15 cellular contexts compared by ENCODE assay signal in genomic region chr4:2096073-2096609, GRCh38. TPM values are rescaled to one million over a fixed set of nuclear protein-coding genes. Genes with fewer than 3 reads are reported as not detected.
DNase-seq lines count a peak whose midpoint lies in the region; ATAC-seq and TF ChIP-seq lines count a peak whose summit lies in the region.
"Had no signal": no experiment of that assay in that cellular context is flagged by ENCODE, and none has a peak within 500 bp of the region (broad histone marks: within the 10 kb centered on the region; RNA-seq: fewer than 3 reads in every experiment).

No MANE protein-coding gene starts in this region.

- H3K9me3 Mint-ChIP-seq in endodermal cell, result peaks cover 15% of the 10 kb centered on the region

- no peaks in the 10 kb centered on the region for H3K36me3 ChIP-seq in PC-3 (ENCODE audit: low read depth, low read length)
- no peaks in the 10 kb centered on the region for H3K36me3 ChIP-seq in endodermal cell (ENCODE audit: control insufficient read depth, insufficient read depth, low read length)
- H3K36me3 ChIP-seq in neuronal stem cell (replicated peaks in 1 of 2; ENCODE audit: control insufficient read depth in 2 of 2, insufficient read depth in 2 of 2, low read length in 2 of 2), result no peaks in the 10 kb centered on the region
- H3K36me3 ChIP-seq in gastroesophageal sphincter, result no peaks in the 10 kb centered on the region
- H3K36me3 ChIP-seq: HAP-1 had no signal

- no peak overlapping the region for H3K4me2 ChIP-seq in PC-3 (ENCODE audit: low read length)
- H3K4me2 ChIP-seq in neuronal stem cell (ENCODE audit: insufficient read depth, low read length, poor library complexity, severe bottlenecking), result no peak overlapping the region

- H4K91ac ChIP-seq in neuronal stem cell (ENCODE audit: low read depth, low read length, poor library complexity), result peak overlapping the region; percentile 19

- DNase-seq in A172 (ENCODE audit: low spot score) (peak; percentile 18), PC-3 (peak; percentile 67), endodermal cell (peak; percentile 20), neuronal stem cell (ENCODE audit: low spot score) (no peak), occipital lobe (lab: John Stamatoyannopoulos, UW) (no peak), GM20000 (ENCODE audit: low spot score) (no peak)
- no peak for DNase-seq in stimulated activated naive CD8-positive, alpha-beta T cell treated with anti-CD3 and anti-CD28 coated beads, Interleukin-15, Interleukin-2, amounts not matched to agents 100 U/mL and 50 U/mL, for 24 hours
- DNase-seq: Caco-2, MV-4-11, NCI-H1417 treated with DMSO at 0.1 percent for 48 hours, NCI-H2081, NCI-H524 had no signal

- ATAC-seq in PC-3 (no peak), gastroesophageal sphincter (no peak)
- no peak for ATAC-seq in stimulated activated naive CD8-positive, alpha-beta T cell treated with anti-CD3 and anti-CD28 coated beads, Interleukin-15, Interleukin-2, amounts not matched to agents 100 U/mL and 50 U/mL, for 24 hours

- H4K8ac ChIP-seq in neuronal stem cell (ENCODE audit: low read depth, low read length), result no peak overlapping the region

- CTCF ChIA-PET in PC-3 (lab: Charles Lee), result no interaction called here

- H2BK15ac ChIP-seq in neuronal stem cell (ENCODE audit: low read length), result no peak overlapping the region

- H3K4me3 Mint-ChIP-seq in endodermal cell, result no peak overlapping the region

- H2AFZ ChIP-seq in PC-3 (ENCODE audit: low read length) (no peak overlapping the region), neuronal stem cell (ENCODE audit: low read length) (no peak overlapping the region)

- H3K9me3 ChIP-seq in PC-3 (ENCODE audit: low read length) (no peaks in the 10 kb centered on the region), endodermal cell (ENCODE audit: control insufficient read depth, low read length) (peaks cover 9% of the 10 kb centered on the region), neuronal stem cell (replicated peaks in 1 of 2; ENCODE audit: control insufficient read depth in 2 of 2, insufficient read depth in 1 of 2, low read depth in 1 of 2, low read length in 2 of 2) (peaks cover 8 to 12% of the 10 kb centered on the region in 2 donors), gastroesophageal sphincter (peaks cover 0 to 19% (median 0%) of the 10 kb centered on the region in 3 donors)
- H3K9me3 ChIP-seq: Caco-2, HAP-1 had no signal

- BruUV-seq in PC-3 (replicated peaks; lab: Mats Ljungman, UMichigan), result no TSS peak

- no peaks in the 10 kb centered on the region for H4K20me1 ChIP-seq in PC-3 (ENCODE audit: low read length)

- no peaks in the 10 kb centered on the region for H3K79me1 ChIP-seq in neuronal stem cell (ENCODE audit: low read depth, low read length)

- H3K23ac ChIP-seq in neuronal stem cell (ENCODE audit: low read depth, low read length, poor library complexity), result no peak overlapping the region

- no peak overlapping the region for H3K4ac ChIP-seq in neuronal stem cell (ENCODE audit: low read length)

- POLR2A ChIA-PET in PC-3 (lab: Charles Lee; ENCODE audit: unreplicated experiment), result interaction anchor here (0.5 kb wide), 1 partner anchor 85 kb away, joined by 6 read pairs; no protein-coding TSS in a partner anchor

- H3F3A ChIP-seq in PC-3 (ENCODE audit: low read length, unreplicated experiment), result no peaks in the 10 kb centered on the region

- no peak overlapping the region for H3K27ac ChIP-seq in PC-3 (ENCODE audit: low read length)
- no peak overlapping the region for H3K27ac ChIP-seq in endodermal cell (ENCODE audit: low read depth, low read length)
- no peak overlapping the region for H3K27ac ChIP-seq in neuronal stem cell (replicated peaks; ENCODE audit: low read length)
- no peak overlapping the region for H3K27ac ChIP-seq in gastroesophageal sphincter
- H3K27ac ChIP-seq: C4-2B had no signal

- no peaks in the 10 kb centered on the region for H3K36me3 Mint-ChIP-seq in endodermal cell (ENCODE audit: low read depth)

- TF ChIP-seq POLR2A in gastroesophageal sphincter (IDR thresholded peaks at IDR 0.05), result no peak

- H3K9ac ChIP-seq in PC-3 (ENCODE audit: low read length) (no peak overlapping the region), endodermal cell (ENCODE audit: extremely low read depth, low read length, poor library complexity, severe bottlenecking) (no peak overlapping the region), neuronal stem cell (ENCODE audit: low read depth, low read length, poor library complexity) (no peak overlapping the region)

- H2BK120ac ChIP-seq in neuronal stem cell (ENCODE audit: low read depth, low read length), result no peak overlapping the region

- no peak overlapping the region for H2BK12ac ChIP-seq in neuronal stem cell (ENCODE audit: low read length)

- peaks cover 12% of the 10 kb centered on the region for H3K27me3 Mint-ChIP-seq in endodermal cell (ENCODE audit: insufficient read depth)

- H3K27ac Mint-ChIP-seq in endodermal cell, result no peak overlapping the region

- H3K9me2 ChIP-seq in PC-3 (replicated peaks; ENCODE audit: low read length), result no peaks in the 10 kb centered on the region

- 87 to 95% methylated on average over 3 to 7 of the region's 7 CpGs for WGBS in endodermal cell (ENCODE audit: insufficient coverage in 1 of 2, insufficient read length in 1 of 2), 2 experiments
- WGBS in neuronal stem cell (ENCODE audit: extremely low coverage in 2 of 2, insufficient read length in 2 of 2, insufficient replicate concordance in 1 of 2), 2 donors, result no CpG with 5 or more reads among the region's 7 CpGs
- 0% methylated on average over 1 of the region's 7 CpGs; no CpG with 5 or more reads in 1 of the 2 donors for WGBS in gastroesophageal sphincter (ENCODE audit: low coverage in 1 of 2), 2 donors

- TF ChIP-seq CTCF in PC-3 (conservative IDR thresholded peaks at IDR 0.05; ENCODE audit: low read depth, low read length) (no peak), endodermal cell (conservative IDR thresholded peaks at IDR 0.05) (no peak), gastroesophageal sphincter (IDR thresholded peaks at IDR 0.05) (no peak), GM20000 (IDR thresholded peaks at IDR 0.05; ENCODE audit: extremely low read depth, missing control alignments) (no peak)

- no peaks in the 10 kb centered on the region for H3K4me1 Mint-ChIP-seq in endodermal cell

- no peak overlapping the region for H3K4me3 ChIP-seq in PC-3 (ENCODE audit: low read length)
- H3K4me3 ChIP-seq in endodermal cell (ENCODE audit: low read length), result no peak overlapping the region
- no peak overlapping the region for H3K4me3 ChIP-seq in neuronal stem cell (ENCODE audit: low read length in 2 of 2)
- no peak overlapping the region for H3K4me3 ChIP-seq in gastroesophageal sphincter
- H3K4me3 ChIP-seq: HAP-1 had no signal

- H3K14ac ChIP-seq in neuronal stem cell (ENCODE audit: low read length), result no peak overlapping the region

- no peaks in the 10 kb centered on the region for H3K27me3 ChIP-seq in PC-3 (ENCODE audit: low read length)
- H3K27me3 ChIP-seq in endodermal cell (ENCODE audit: control insufficient read depth, insufficient read depth, low read length, poor library complexity, severe bottlenecking), result peaks cover 19% of the 10 kb centered on the region
- H3K27me3 ChIP-seq in neuronal stem cell (ENCODE audit: control insufficient read depth in 3 of 3, insufficient read depth in 3 of 3, low read depth in 1 of 3, low read length in 3 of 3), result no peaks in the 10 kb centered on the region
- no peaks in the 10 kb centered on the region for H3K27me3 ChIP-seq in gastroesophageal sphincter

- H3K79me2 ChIP-seq in PC-3 (ENCODE audit: low read length), result no peaks in the 10 kb centered on the region

- no peak overlapping the region for H3K18ac ChIP-seq in neuronal stem cell (ENCODE audit: low read length)

- intact Hi-C loops in PC-3 (cut with micrococcal nuclease), result no loop called here

- no peak overlapping the region for H2BK5ac ChIP-seq in neuronal stem cell (ENCODE audit: low read length)

- H3K4me1 ChIP-seq in PC-3 (ENCODE audit: insufficient read depth, low read length) (peaks cover 10% of the 10 kb centered on the region), endodermal cell (ENCODE audit: control insufficient read depth, insufficient read depth, low read length) (no peaks in the 10 kb centered on the region), neuronal stem cell (ENCODE audit: control insufficient read depth in 2 of 2, insufficient read depth in 1 of 2, low read depth in 1 of 2, low read length in 2 of 2) (peaks cover 0 to 11% of the 10 kb centered on the region in 2 donors), gastroesophageal sphincter (no peaks in the 10 kb centered on the region)
- H3K4me1 ChIP-seq: Caco-2, HAP-1 had no signal

- peak overlapping the region; percentile 47 for H2AK5ac ChIP-seq in neuronal stem cell (ENCODE audit: low read depth, low read length)

- no peak for TF ChIP-seq EP300 in gastroesophageal sphincter (IDR thresholded peaks at IDR 0.05)

RNA-seq across cellular contexts. Expression of gene NAT8L, which starts 37.0 kb away (rescaled TPM):
- 4.8 and 5.5 TPM in 2 replicates for total RNA-seq in A172 (2014; rRNA removed; shearing (Covaris generic))
- total RNA-seq in PC-3 (2014; rRNA removed), result 1.6 and 2.0 TPM in 2 replicates
- total RNA-seq in endodermal cell, result 1 to 10 TPM; 5.0 to 6.4 TPM
- polyA plus RNA-seq in endodermal cell (2013, experiment 1 of 2), result 13.4 TPM
- polyA plus RNA-seq in endodermal cell (2013, experiment 2 of 2), result 11.1 TPM
- polyA plus RNA-seq in neuronal stem cell (2013, experiment 1 of 2), result 5.1 TPM
- polyA plus RNA-seq in neuronal stem cell (2013, experiment 2 of 2), result 5.2 TPM
- under 1 TPM in 3 of 4 donors, not detected in 1; 0.15 to 0.40 (median 0.35) TPM for total RNA-seq in gastroesophageal sphincter
- 11.4 TPM for total RNA-seq in occipital lobe

Comparison
In these comparisons a context has a peak if more than half of its experiments do, and no peak if none do; other contexts are left out.
1. DNase-seq: peak in A172 (single experiment), PC-3 (single experiment) and endodermal cell (single experiment); none in neuronal stem cell (single experiment), stimulated activated naive CD8-positive, alpha-beta T cell treated with anti-CD3 and anti-CD28 coated beads, Interleukin-15, Interleukin-2, amounts not matched to agents 100 U/mL and 50 U/mL, for 24 hours (single experiment), occipital lobe (single experiment) and GM20000 (single experiment).